Comparison of ENCODE assay signal across 13 cellular contexts in the genomic region with DNA sequence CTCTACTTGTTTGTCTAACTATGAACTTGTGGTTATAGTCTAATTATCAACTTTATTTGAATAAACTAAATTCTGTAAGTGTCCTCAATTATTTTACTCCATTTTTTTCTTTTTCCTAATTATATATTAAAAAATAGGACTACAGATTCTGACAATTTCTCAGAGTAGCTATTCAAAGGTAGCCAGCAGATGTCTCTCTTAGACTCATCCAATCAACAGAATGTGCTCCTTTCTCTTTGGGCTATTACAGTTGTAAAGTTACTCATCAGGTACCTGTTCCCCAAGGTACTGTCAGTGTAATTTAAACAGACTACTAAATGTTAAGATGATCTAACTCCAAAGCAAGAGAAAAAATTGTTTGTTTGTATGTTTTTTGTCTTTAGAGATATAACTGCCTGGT.
A peak's percentile ranks its signal among the peaks of the same experiment; 100 is the strongest.
DNase-seq lines count a peak whose midpoint lies in the region; ATAC-seq and TF ChIP-seq lines count a peak whose summit lies in the region.
"Had no signal": no experiment of that assay in that cellular context is flagged by ENCODE, and none has a peak within 500 bp of the region (broad histone marks: within the 10 kb centered on the region; RNA-seq: fewer than 3 reads in every experiment).

No MANE protein-coding gene starts in this region.

- H2BK15ac ChIP-seq in mesenchymal stem cell (ENCODE audit: low read depth, poor library complexity, severe bottlenecking), result no peak overlapping the region

- no peak overlapping the region for H3K4me3 Mint-ChIP-seq in brain
- H3K4me3 Mint-ChIP-seq: activated B cell treated with CpG ODN at 0.5 μM for 24 hours had no signal

- H3K14ac ChIP-seq in mesenchymal stem cell (ENCODE audit: low read length in 2 of 2), result no peak overlapping the region

- H3K27me3 Mint-ChIP-seq in brain, result peaks cover 3% of the 10 kb centered on the region
- H3K27me3 Mint-ChIP-seq: activated B cell treated with CpG ODN at 0.5 μM for 24 hours had no signal

- peak; percentile 18 for DNase-seq in DMS53 treated with DMSO at 0.1 percent for 48 hours (lab: John Stamatoyannopoulos, UW; ENCODE audit: unreplicated experiment)
- peak; percentile 26 for DNase-seq in mesenchymal stem cell
- no peak for DNase-seq in left colon
- DNase-seq in cortex of kidney (lab: John Stamatoyannopoulos, UW), result no peak
- DNase-seq: activated B cell treated with CpG ODN at 0.5 μM for 24 hours; KG1; left lung; sigmoid colon; stimulated activated CD8-positive, alpha-beta memory T cell treated with anti-CD3 and anti-CD28 coated beads, Interleukin-4, amount 100 ng/mL, for 48 hours had no signal

- no peak overlapping the region for H3K4me2 ChIP-seq in mesenchymal stem cell (ENCODE audit: low read length, poor library complexity, severe bottlenecking)

- peak overlapping the region; percentile 64 for H3K9ac ChIP-seq in mesenchymal stem cell (ENCODE audit: low read length)

- H3K9me3 Mint-ChIP-seq in brain, result no peaks in the 10 kb centered on the region

- no peak overlapping the region for H3K23ac ChIP-seq in mesenchymal stem cell (ENCODE audit: low read length in 2 of 2)

- no peak overlapping the region for H2BK120ac ChIP-seq in mesenchymal stem cell (ENCODE audit: low read depth, low read length)

- H3K4me3 ChIP-seq in mesenchymal stem cell (ENCODE audit: insufficient read depth in 1 of 2, low read depth in 1 of 2, low read length in 2 of 2), result no peak overlapping the region
- H3K4me3 ChIP-seq: left lung, sigmoid colon had no signal

- no peak overlapping the region for H2AK5ac ChIP-seq in mesenchymal stem cell (ENCODE audit: low read length, severe bottlenecking)

- no peak overlapping the region for H3K27ac Mint-ChIP-seq in brain
- H3K27ac Mint-ChIP-seq: activated B cell treated with CpG ODN at 0.5 μM for 24 hours had no signal

- H4K8ac ChIP-seq in mesenchymal stem cell (ENCODE audit: low read length), result no peak overlapping the region

- H3K27ac ChIP-seq in mesenchymal stem cell (ENCODE audit: low read length, poor library complexity, severe bottlenecking), result no peak overlapping the region
- H3K27ac ChIP-seq: left lung, sigmoid colon had no signal

- peak; percentile 45 for TF ChIP-seq CTCF in LNCAP (IDR thresholded peaks at IDR 0.05)
- TF ChIP-seq CTCF in brain (conservative IDR thresholded peaks at IDR 0.05), result peak; percentile 45 to 49

- H3K27me3 ChIP-seq in mesenchymal stem cell (ENCODE audit: control insufficient read depth in 1 of 2, insufficient read depth in 1 of 2, low read length in 2 of 2), result no peaks in the 10 kb centered on the region
- H3K27me3 ChIP-seq: left lung, sigmoid colon had no signal

- H3K18ac ChIP-seq in mesenchymal stem cell (ENCODE audit: low read depth in 1 of 2, low read length in 2 of 2), result no peak overlapping the region

- no peak overlapping the region for H3K4ac ChIP-seq in mesenchymal stem cell (ENCODE audit: low read depth in 1 of 2, low read length in 2 of 2)

- H3K4me1 Mint-ChIP-seq in brain, result no peaks in the 10 kb centered on the region
- H3K4me1 Mint-ChIP-seq: activated B cell treated with CpG ODN at 0.5 μM for 24 hours had no signal

- no peaks in the 10 kb centered on the region for H3K36me3 Mint-ChIP-seq in brain

- peaks cover 0 to 9% of the 10 kb centered on the region in 2 experiments for H3K36me3 ChIP-seq in mesenchymal stem cell (ENCODE audit: control insufficient read depth in 1 of 2, insufficient read depth in 2 of 2, low read depth in 1 of 2, low read length in 2 of 2)
- H3K36me3 ChIP-seq: left lung, sigmoid colon had no signal

- no peak overlapping the region for H2BK5ac ChIP-seq in mesenchymal stem cell (ENCODE audit: low read depth, low read length, poor library complexity, severe bottlenecking)

- H2AFZ ChIP-seq in mesenchymal stem cell (ENCODE audit: low read depth, low read length), result no peak overlapping the region

- ATAC-seq in left colon, result no peak
- ATAC-seq in HG03520 (IDR thresholded peaks at IDR 0.05; ENCODE audit: unreplicated experiment), result no peak
- ATAC-seq in GM18868 (IDR thresholded peaks at IDR 0.05; ENCODE audit: unreplicated experiment), result no peak
- ATAC-seq: left lung had no signal

- intact Hi-C loops in left colon (cut with DNase I, micrococcal nuclease), result no loop called here

- H4K91ac ChIP-seq in mesenchymal stem cell (ENCODE audit: low read length), result no peak overlapping the region

- no peaks in the 10 kb centered on the region for H3K4me1 ChIP-seq in mesenchymal stem cell (ENCODE audit: control insufficient read depth, insufficient read depth, low read depth, low read length)
- H3K4me1 ChIP-seq: left lung, sigmoid colon had no signal

- H3K9me3 ChIP-seq in mesenchymal stem cell (ENCODE audit: control insufficient read depth, low read length), result no peaks in the 10 kb centered on the region
- H3K9me3 ChIP-seq: left lung, sigmoid colon had no signal

- H2BK12ac ChIP-seq in mesenchymal stem cell (ENCODE audit: low read length in 2 of 2), result no peak overlapping the region

- H3K79me1 ChIP-seq in mesenchymal stem cell (replicated peaks; ENCODE audit: low read length, poor library complexity, severe bottlenecking), result no peaks in the 10 kb centered on the region

Comparison
In these comparisons a context has a peak if more than half of its experiments do, and no peak if none do; other contexts are left out.
1. DNase-seq: peak in DMS53 treated with DMSO at 0.1 percent for 48 hours (single experiment) and mesenchymal stem cell (single experiment); none in left colon (0 of 2) and cortex of kidney (single experiment).